Comparison of ENCODE assay signal across 8 cellular contexts in genomic region chr7:13282377-13282980, GRCh38.
A peak's percentile ranks its signal among the peaks of the same experiment; 100 is the strongest.
DNase-seq lines count a peak whose midpoint lies in the region; ATAC-seq and TF ChIP-seq lines count a peak whose summit lies in the region.

No MANE protein-coding gene starts in this region.

- H3K4me3 ChIP-seq in left lung (no peak overlapping the region), adrenal gland (no peak overlapping the region)

- intact Hi-C loops in left lung (cut with DNase I) (loop anchor here in 1 of 2 donors (10.0 kb wide), 1 partner anchor 1172 kb away; no protein-coding TSS in a partner anchor), adrenal gland (cut with DNase I) (loop anchor here in 1 of 2 donors (10.0 kb wide), 2 partner anchors 1172 to 1412 kb away; no protein-coding TSS in a partner anchor)

- ATAC-seq in left lung, result peak; percentile 60
- no peak for ATAC-seq in GM19455 (IDR thresholded peaks at IDR 0.05; ENCODE audit: unreplicated experiment)

- H3K4me1 ChIP-seq in left lung (no peaks in the 10 kb centered on the region), adrenal gland (replicated peaks in 1 of 2) (no peaks in the 10 kb centered on the region)

- no peaks in the 10 kb centered on the region for H3K9me3 ChIP-seq in left lung
- H3K9me3 ChIP-seq in adrenal gland (replicated peaks in 1 of 3), result no peaks in the 10 kb centered on the region

- H3K27me3 ChIP-seq in left lung (no peaks in the 10 kb centered on the region), adrenal gland (no peaks in the 10 kb centered on the region)

- whole genome bisulfite sequencing in adrenal gland, 4 donors, result 49 to 68% (median 62%) methylated on average over 3 of the region's 3 CpGs

- H3K36me3 ChIP-seq in left lung (no peaks in the 10 kb centered on the region), adrenal gland (replicated peaks in 1 of 2) (no peaks in the 10 kb centered on the region)

- H3K27ac ChIP-seq in VCaP (no peak overlapping the region), left lung (no peak overlapping the region), adrenal gland (no peak overlapping the region)

- no peak for TF ChIP-seq POLR2A in adrenal gland (IDR thresholded peaks at IDR 0.05)

- DNase-seq in COR-L47 (lab: John Stamatoyannopoulos, UW), result peak; percentile 31
- peak; percentile 31 for DNase-seq in M059J (ENCODE audit: low read depth)
- no peak for DNase-seq in left lung
- no peak for DNase-seq in adrenal gland
- no peak for DNase-seq in central memory CD4-positive, alpha-beta T cell
- DNase-seq in kidney glomerular epithelial cell (lab: John Stamatoyannopoulos, UW), result no peak

- TF ChIP-seq CTCF in VCaP (conservative IDR thresholded peaks at IDR 0.05) (peak; percentile 78), left lung (IDR thresholded peaks at IDR 0.05) (peak in 1 of 2 donors; percentile 42), adrenal gland (IDR thresholded peaks at IDR 0.05) (peak in 2 of 6 experiments; percentile 20 to 25)

Comparison
In these comparisons a context has a peak if more than half of its experiments do, and no peak if none do; other contexts are left out.
1. DNase-seq: peak in COR-L47 (single experiment) and M059J (single experiment); none in left lung (0 of 2), adrenal gland (0 of 7), central memory CD4-positive, alpha-beta T cell (single experiment) and kidney glomerular epithelial cell (single experiment).